34 cellular contexts compared by ENCODE assay signal in genomic region chr1:156629825-156630449, GRCh38. TPM values are rescaled to one million over a fixed set of nuclear protein-coding genes. Genes with fewer than 3 reads are reported as not detected.
"Had no signal": no experiment of that assay in that cellular context is flagged by ENCODE, and none has a peak within 500 bp of the region (broad histone marks: within the 10 kb centered on the region; RNA-seq: fewer than 3 reads in every experiment).

No MANE protein-coding gene starts in this region.

- DNase-seq: activated CD4-positive, alpha-beta memory T cell treated with anti-CD3 and anti-CD28 coated beads for 36 hours; activated CD4-positive, alpha-beta T cell treated with anti-CD3 and anti-CD28 coated beads for 36 hours; activated CD4-positive, alpha-beta T cell treated with anti-CD3 and anti-CD28 coated beads, Interleukin-2, amount 10 ng/mL, durations not matched to agents 24 days and 14 days; activated CD4-positive, CD25-positive, alpha-beta regulatory T cell; activated CD4-positive, CD25-positive, alpha-beta regulatory T cell treated with anti-CD3 and anti-CD28 coated beads, Interleukin-2, amount 50 U/mL, for 72 hours; activated CD8-positive, alpha-beta memory T cell treated with anti-CD3 and anti-CD28 coated beads, Interleukin-2, amount 10 ng/mL, durations not matched to agents 7 days and 5 days; activated CD8-positive, alpha-beta memory T cell treated with anti-CD3 and anti-CD28 coated beads, Interleukin-2, amount 50 U/mL, for 4 hours; activated CD8-positive, alpha-beta T cell treated with anti-CD3 and anti-CD28 coated beads, Interleukin-2, amount 10 ng/mL, durations not matched to agents 7 days and 5 days; activated effector memory CD4-positive, alpha-beta T cell treated with anti-CD3 and anti-CD28 coated beads, Interleukin-2, amount 50 U/mL, for 16 hours; activated naive CD4-positive, alpha-beta T cell treated with anti-CD3 and anti-CD28 coated beads for 36 hours; activated naive CD8-positive, alpha-beta T cell treated with anti-CD3 and anti-CD28 coated beads for 36 hours; activated naive CD8-positive, alpha-beta T cell treated with anti-CD3 and anti-CD28 coated beads, Interleukin-2, amount 50 U/mL, for 24 hours; activated T-cell treated with anti-CD3 and anti-CD28 coated beads, Interleukin-2, amount 50 U/mL, for 1 hour; activated T-cell treated with anti-CD3 and anti-CD28 coated beads, Interleukin-2, amount 50 U/mL, for 48 hours; adrenal gland; amygdala; body of pancreas; caudate nucleus; cortex of kidney; dermis blood vessel endothelial cell; effector CD4-positive, alpha-beta T cell; effector memory CD8-positive, alpha-beta T cell; erythroblast; foreskin keratinocyte; gastrocnemius medialis; glutamatergic neuron; heart left ventricle; T-helper 17 cell had no signal

- H3K4me3 ChIP-seq: adrenal gland, body of pancreas, esophagus muscularis mucosa, gastrocnemius medialis, heart left ventricle had no signal

- H3K4me3 Mint-ChIP-seq: activated CD4-positive, alpha-beta memory T cell treated with anti-CD3 and anti-CD28 coated beads for 36 hours; activated CD4-positive, alpha-beta T cell treated with anti-CD3 and anti-CD28 coated beads for 36 hours; activated CD4-positive, alpha-beta T cell treated with anti-CD3 and anti-CD28 coated beads, Interleukin-2, amount 10 ng/mL, durations not matched to agents 24 days and 14 days; activated CD8-positive, alpha-beta memory T cell treated with anti-CD3 and anti-CD28 coated beads, Interleukin-2, amount 10 ng/mL, durations not matched to agents 7 days and 5 days; activated CD8-positive, alpha-beta T cell treated with anti-CD3 and anti-CD28 coated beads, Interleukin-2, amount 10 ng/mL, durations not matched to agents 7 days and 5 days; activated naive CD4-positive, alpha-beta T cell treated with anti-CD3 and anti-CD28 coated beads for 36 hours; activated naive CD4-positive, alpha-beta T cell treated with anti-CD3 and anti-CD28 coated beads, Interleukin-2, amount 50 U/mL, for 24 hours; activated naive CD8-positive, alpha-beta T cell treated with anti-CD3 and anti-CD28 coated beads for 36 hours; activated naive CD8-positive, alpha-beta T cell treated with anti-CD3 and anti-CD28 coated beads, Interleukin-2, amount 50 U/mL, for 24 hours; activated T-helper 1 cell treated with anti-CD3 and anti-CD28 coated beads, Interleukin-12 subunit alpha, Interleukin-12 subunit beta, Interleukin-2, Interleukin-4 antibody, amounts not matched to agents 30 ng/mL and 10 ng/mL and 1 ng/mL, durations not matched to agents 14 hours and 24 hours and 36 hours; effector memory CD8-positive, alpha-beta T cell; T-helper 17 cell had no signal

- H3K36me3 Mint-ChIP-seq: activated CD4-positive, alpha-beta memory T cell treated with anti-CD3 and anti-CD28 coated beads for 36 hours; activated CD8-positive, alpha-beta memory T cell treated with anti-CD3 and anti-CD28 coated beads, Interleukin-2, amount 10 ng/mL, durations not matched to agents 7 days and 5 days; activated naive CD4-positive, alpha-beta T cell treated with anti-CD3 and anti-CD28 coated beads, Interleukin-2, amount 50 U/mL, for 24 hours; activated naive CD8-positive, alpha-beta T cell treated with anti-CD3 and anti-CD28 coated beads for 36 hours had no signal

- H3K27ac ChIP-seq: adrenal gland, esophagus muscularis mucosa, foreskin keratinocyte, gastrocnemius medialis, heart left ventricle had no signal

- H3K9me3 Mint-ChIP-seq: activated CD4-positive, alpha-beta memory T cell treated with anti-CD3 and anti-CD28 coated beads for 36 hours; activated CD4-positive, alpha-beta T cell treated with anti-CD3 and anti-CD28 coated beads, Interleukin-2, amount 10 ng/mL, durations not matched to agents 24 days and 14 days; activated naive CD4-positive, alpha-beta T cell treated with anti-CD3 and anti-CD28 coated beads for 36 hours; activated naive CD4-positive, alpha-beta T cell treated with anti-CD3 and anti-CD28 coated beads, Interleukin-2, amount 50 U/mL, for 24 hours; activated naive CD8-positive, alpha-beta T cell treated with anti-CD3 and anti-CD28 coated beads for 36 hours; activated naive CD8-positive, alpha-beta T cell treated with anti-CD3 and anti-CD28 coated beads, Interleukin-2, amount 50 U/mL, for 24 hours; activated T-helper 1 cell treated with anti-CD3 and anti-CD28 coated beads, Interleukin-12 subunit alpha, Interleukin-12 subunit beta, Interleukin-2, Interleukin-4 antibody, amounts not matched to agents 30 ng/mL and 10 ng/mL and 1 ng/mL, durations not matched to agents 14 hours and 24 hours and 36 hours; activated T-helper 2 cell treated with anti-CD3 and anti-CD28 coated beads, Interferon-gamma antibody, Interleukin-2, Interleukin-4, amounts not matched to agents 10 μg/mL and 5 μg/mL and 100 μg/mL, durations not matched to agents 14 hours and 24 hours and 36 hours; effector memory CD8-positive, alpha-beta T cell had no signal

- H3K27ac Mint-ChIP-seq: activated CD4-positive, alpha-beta memory T cell treated with anti-CD3 and anti-CD28 coated beads for 36 hours; activated CD4-positive, alpha-beta T cell treated with anti-CD3 and anti-CD28 coated beads for 36 hours; activated CD4-positive, alpha-beta T cell treated with anti-CD3 and anti-CD28 coated beads, Interleukin-2, amount 10 ng/mL, durations not matched to agents 24 days and 14 days; activated CD8-positive, alpha-beta memory T cell treated with anti-CD3 and anti-CD28 coated beads, Interleukin-2, amount 10 ng/mL, durations not matched to agents 7 days and 5 days; activated CD8-positive, alpha-beta T cell treated with anti-CD3 and anti-CD28 coated beads, Interleukin-2, amount 10 ng/mL, durations not matched to agents 7 days and 5 days; activated naive CD4-positive, alpha-beta T cell treated with anti-CD3 and anti-CD28 coated beads for 36 hours; activated naive CD4-positive, alpha-beta T cell treated with anti-CD3 and anti-CD28 coated beads, Interleukin-2, amount 50 U/mL, for 24 hours; activated naive CD8-positive, alpha-beta T cell treated with anti-CD3 and anti-CD28 coated beads for 36 hours; activated naive CD8-positive, alpha-beta T cell treated with anti-CD3 and anti-CD28 coated beads, Interleukin-2, amount 50 U/mL, for 24 hours; activated T-helper 1 cell treated with anti-CD3 and anti-CD28 coated beads, Interleukin-12 subunit alpha, Interleukin-12 subunit beta, Interleukin-2, Interleukin-4 antibody, amounts not matched to agents 30 ng/mL and 10 ng/mL and 1 ng/mL, durations not matched to agents 14 hours and 24 hours and 36 hours; activated T-helper 2 cell treated with anti-CD3 and anti-CD28 coated beads, Interferon-gamma antibody, Interleukin-2, Interleukin-4, amounts not matched to agents 10 μg/mL and 5 μg/mL and 100 μg/mL, durations not matched to agents 14 hours and 24 hours and 36 hours; effector memory CD8-positive, alpha-beta T cell; T-helper 17 cell had no signal

- H3K36me3 ChIP-seq: adrenal gland, esophagus muscularis mucosa, gastrocnemius medialis, heart left ventricle had no signal

- H3K9me3 ChIP-seq: adrenal gland, body of pancreas, esophagus muscularis mucosa, gastrocnemius medialis, heart left ventricle had no signal

- H3K4me1 ChIP-seq: foreskin keratinocyte had no signal

RNA-seq across cellular contexts. Expression of gene HAPLN2, which starts 10.7 kb away (rescaled TPM):
- total RNA-seq: activated CD4-positive, alpha-beta T cell treated with anti-CD3 and anti-CD28 coated beads, Interleukin-2, amount 10 ng/mL, durations not matched to agents 24 days and 14 days; activated CD8-positive, alpha-beta memory T cell treated with anti-CD3 and anti-CD28 coated beads for 36 hours; activated CD8-positive, alpha-beta memory T cell treated with anti-CD3 and anti-CD28 coated beads, Interleukin-2, amount 10 ng/mL, durations not matched to agents 7 days and 5 days; activated CD8-positive, alpha-beta T cell treated with anti-CD3 and anti-CD28 coated beads, Interleukin-2, amount 10 ng/mL, durations not matched to agents 7 days and 5 days; activated naive CD8-positive, alpha-beta T cell treated with anti-CD3 and anti-CD28 coated beads for 36 hours; activated T-helper 1 cell treated with anti-CD3 and anti-CD28 coated beads, Interleukin-12 subunit alpha, Interleukin-12 subunit beta, Interleukin-2, Interleukin-4 antibody, amounts not matched to agents 30 ng/mL and 10 ng/mL and 1 ng/mL, durations not matched to agents 14 hours and 24 hours and 36 hours; activated T-helper 2 cell treated with anti-CD3 and anti-CD28 coated beads, Interferon-gamma antibody, Interleukin-2, Interleukin-4, amounts not matched to agents 10 μg/mL and 5 μg/mL and 100 μg/mL, durations not matched to agents 14 hours and 24 hours and 36 hours; body of pancreas; chondrocyte; dermis blood vessel endothelial cell; foreskin keratinocyte had no signal
- polyA plus RNA-seq: foreskin keratinocyte had no signal

RNA-seq across cellular contexts. Expression of gene BCAN, which starts 12.0 kb away (rescaled TPM):
- total RNA-seq: activated CD4-positive, alpha-beta memory T cell treated with anti-CD3 and anti-CD28 coated beads for 36 hours; activated CD4-positive, alpha-beta T cell treated with anti-CD3 and anti-CD28 coated beads for 36 hours; activated CD4-positive, alpha-beta T cell treated with anti-CD3 and anti-CD28 coated beads, Interleukin-2, amount 10 ng/mL, durations not matched to agents 24 days and 14 days; activated CD8-positive, alpha-beta memory T cell treated with anti-CD3 and anti-CD28 coated beads for 36 hours; activated CD8-positive, alpha-beta T cell treated with anti-CD3 and anti-CD28 coated beads, Interleukin-2, amount 10 ng/mL, durations not matched to agents 7 days and 5 days; activated naive CD4-positive, alpha-beta T cell treated with anti-CD3 and anti-CD28 coated beads for 36 hours; activated naive CD8-positive, alpha-beta T cell treated with anti-CD3 and anti-CD28 coated beads for 36 hours; activated T-helper 1 cell treated with anti-CD3 and anti-CD28 coated beads, Interleukin-12 subunit alpha, Interleukin-12 subunit beta, Interleukin-2, Interleukin-4 antibody, amounts not matched to agents 30 ng/mL and 10 ng/mL and 1 ng/mL, durations not matched to agents 14 hours and 24 hours and 36 hours; activated T-helper 2 cell treated with anti-CD3 and anti-CD28 coated beads, Interferon-gamma antibody, Interleukin-2, Interleukin-4, amounts not matched to agents 10 μg/mL and 5 μg/mL and 100 μg/mL, durations not matched to agents 14 hours and 24 hours and 36 hours; chondrocyte; dermis blood vessel endothelial cell; foreskin keratinocyte; T-helper 17 cell had no signal
- polyA plus RNA-seq: foreskin keratinocyte had no signal

RNA-seq across cellular contexts. Expression of gene NES, which starts 47.3 kb away (rescaled TPM):
- total RNA-seq: activated CD8-positive, alpha-beta memory T cell treated with anti-CD3 and anti-CD28 coated beads for 36 hours; activated CD8-positive, alpha-beta memory T cell treated with anti-CD3 and anti-CD28 coated beads, Interleukin-2, amount 10 ng/mL, durations not matched to agents 7 days and 5 days; activated CD8-positive, alpha-beta T cell treated with anti-CD3 and anti-CD28 coated beads, Interleukin-2, amount 10 ng/mL, durations not matched to agents 7 days and 5 days; activated naive CD4-positive, alpha-beta T cell treated with anti-CD3 and anti-CD28 coated beads for 36 hours; activated T-helper 1 cell treated with anti-CD3 and anti-CD28 coated beads, Interleukin-12 subunit alpha, Interleukin-12 subunit beta, Interleukin-2, Interleukin-4 antibody, amounts not matched to agents 30 ng/mL and 10 ng/mL and 1 ng/mL, durations not matched to agents 14 hours and 24 hours and 36 hours; activated T-helper 2 cell treated with anti-CD3 and anti-CD28 coated beads, Interferon-gamma antibody, Interleukin-2, Interleukin-4, amounts not matched to agents 10 μg/mL and 5 μg/mL and 100 μg/mL, durations not matched to agents 14 hours and 24 hours and 36 hours; T-helper 17 cell had no signal
